ENCODE assay signal across 35 cellular contexts in the genomic region with DNA sequence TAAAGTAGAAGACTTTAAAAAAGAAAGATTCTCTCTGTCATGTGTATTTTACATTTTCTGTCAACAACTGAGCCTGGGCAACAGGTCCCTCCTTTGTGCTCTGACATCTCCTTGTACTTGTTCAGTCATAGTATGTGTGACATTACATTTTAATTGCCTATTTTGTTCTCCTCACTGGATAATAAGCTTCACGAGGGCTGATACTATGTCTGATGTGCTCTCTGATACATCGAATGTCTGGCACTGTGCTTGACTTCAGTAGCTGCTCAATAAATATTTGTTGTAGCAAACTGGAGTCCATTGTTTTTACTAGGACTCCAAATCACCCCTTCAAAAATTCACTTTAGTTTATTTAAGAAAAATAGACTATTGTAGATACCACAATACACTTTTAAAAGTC.
"Had no signal": no experiment of that assay in that cellular context is flagged by ENCODE, and none has a peak within 500 bp of the region (broad histone marks: within the 10 kb centered on the region; RNA-seq: fewer than 3 reads in every experiment).

No MANE protein-coding gene starts in this region.

- H3K27me3 Mint-ChIP-seq: activated CD4-positive, alpha-beta memory T cell treated with anti-CD3 and anti-CD28 coated beads, Interleukin-2, amount 10 ng/mL, durations not matched to agents 7 days and 5 days; activated CD8-positive, alpha-beta memory T cell treated with anti-CD3 and anti-CD28 coated beads, Interleukin-2, amount 10 ng/mL, durations not matched to agents 7 days and 5 days; activated naive CD4-positive, alpha-beta T cell treated with anti-CD3 and anti-CD28 coated beads, Interleukin-2, amount 10 ng/mL, durations not matched to agents 7 days and 5 days; activated naive CD8-positive, alpha-beta T cell; activated naive CD8-positive, alpha-beta T cell treated with anti-CD3 and anti-CD28 coated beads, Interleukin-2, amount 50 U/mL, for 24 hours; T-cell had no signal

- H3K4me1 Mint-ChIP-seq: activated CD4-positive, alpha-beta memory T cell treated with anti-CD3 and anti-CD28 coated beads, Interleukin-2, amount 10 ng/mL, durations not matched to agents 7 days and 5 days; activated CD8-positive, alpha-beta memory T cell treated with anti-CD3 and anti-CD28 coated beads, Interleukin-2, amount 10 ng/mL, durations not matched to agents 7 days and 5 days; activated naive CD4-positive, alpha-beta T cell treated with anti-CD3 and anti-CD28 coated beads, Interleukin-2, amount 10 ng/mL, durations not matched to agents 7 days and 5 days; activated naive CD8-positive, alpha-beta T cell treated with anti-CD3 and anti-CD28 coated beads, Interleukin-2, amount 50 U/mL, for 24 hours; T-cell had no signal

- FAIRE-seq: RCC 7860 had no signal

- ATAC-seq: activated CD8-positive, alpha-beta memory T cell treated with anti-CD3 and anti-CD28 coated beads, Interleukin-2, amount 10 ng/mL, durations not matched to agents 7 days and 5 days; activated naive CD8-positive, alpha-beta T cell treated with anti-CD3 and anti-CD28 coated beads, Interleukin-2, amount 50 U/mL, for 24 hours; Right ventricle myocardium inferior; SK-N-SH treated with all-trans-retinoic acid at 6 μM for 48 hours; T-cell had no signal

- H3K27me3 ChIP-seq: brain microvascular endothelial cell had no signal

- H3K4me3 ChIP-seq: PC-9 had no signal

- H3K9ac ChIP-seq: KMS-11 had no signal

- H3K27ac ChIP-seq: brain microvascular endothelial cell, KMS-11, PC-9, RWPE1, WERI-Rb-1 had no signal

- H3K4me3 Mint-ChIP-seq: activated CD4-positive, alpha-beta memory T cell treated with anti-CD3 and anti-CD28 coated beads, Interleukin-2, amount 10 ng/mL, durations not matched to agents 7 days and 5 days; activated CD8-positive, alpha-beta memory T cell treated with anti-CD3 and anti-CD28 coated beads, Interleukin-2, amount 10 ng/mL, durations not matched to agents 7 days and 5 days; activated naive CD4-positive, alpha-beta T cell treated with anti-CD3 and anti-CD28 coated beads, Interleukin-2, amount 10 ng/mL, durations not matched to agents 7 days and 5 days; activated naive CD8-positive, alpha-beta T cell; activated naive CD8-positive, alpha-beta T cell treated with anti-CD3 and anti-CD28 coated beads, Interleukin-2, amount 50 U/mL, for 24 hours; T-cell had no signal

- H3K36me3 ChIP-seq: brain microvascular endothelial cell, WERI-Rb-1 had no signal

- H3K36me3 Mint-ChIP-seq: activated CD8-positive, alpha-beta memory T cell treated with anti-CD3 and anti-CD28 coated beads, Interleukin-2, amount 10 ng/mL, durations not matched to agents 7 days and 5 days; activated naive CD4-positive, alpha-beta T cell treated with anti-CD3 and anti-CD28 coated beads, Interleukin-2, amount 10 ng/mL, durations not matched to agents 7 days and 5 days; activated naive CD8-positive, alpha-beta T cell; T-cell had no signal

- H2AFZ ChIP-seq: PC-9 had no signal

- H3K4me2 ChIP-seq: KMS-11, PC-9 had no signal

- H3K27ac Mint-ChIP-seq: activated CD4-positive, alpha-beta memory T cell treated with anti-CD3 and anti-CD28 coated beads, Interleukin-2, amount 10 ng/mL, durations not matched to agents 7 days and 5 days; activated CD8-positive, alpha-beta memory T cell treated with anti-CD3 and anti-CD28 coated beads, Interleukin-2, amount 10 ng/mL, durations not matched to agents 7 days and 5 days; activated naive CD4-positive, alpha-beta T cell treated with anti-CD3 and anti-CD28 coated beads, Interleukin-2, amount 10 ng/mL, durations not matched to agents 7 days and 5 days; activated naive CD8-positive, alpha-beta T cell; activated naive CD8-positive, alpha-beta T cell treated with anti-CD3 and anti-CD28 coated beads, Interleukin-2, amount 50 U/mL, for 24 hours; T-cell had no signal

- DNase-seq: activated CD4-positive, alpha-beta memory T cell treated with anti-CD3 and anti-CD28 coated beads, Interleukin-2, amount 10 ng/mL, durations not matched to agents 7 days and 5 days; activated CD4-positive, alpha-beta T cell treated with anti-CD3 and anti-CD28 coated beads for 1 hour; activated CD4-positive, alpha-beta T cell treated with anti-CD3 and anti-CD28 coated beads for 48 hours; activated CD4-positive, CD25-positive, alpha-beta regulatory T cell; activated CD8-positive, alpha-beta memory T cell treated with anti-CD3 and anti-CD28 coated beads for 24 hours; activated CD8-positive, alpha-beta memory T cell treated with anti-CD3 and anti-CD28 coated beads, Interleukin-2, amount 10 ng/mL, durations not matched to agents 7 days and 5 days; activated CD8-positive, alpha-beta memory T cell treated with anti-CD3 and anti-CD28 coated beads, Interleukin-2, amount 50 U/mL, for 48 hours; activated effector memory CD4-positive, alpha-beta T cell treated with Interleukin-2 at 50 U/mL for 16 hours; activated naive CD4-positive, alpha-beta T cell treated with anti-CD3 and anti-CD28 coated beads, Interleukin-2, amount 10 ng/mL, durations not matched to agents 7 days and 5 days; activated naive CD8-positive, alpha-beta T cell treated with anti-CD3 and anti-CD28 coated beads, Interleukin-2, amount 50 U/mL, for 24 hours; activated T-cell treated with anti-CD3 and anti-CD28 coated beads, Interleukin-2, amount 50 U/mL, for 48 hours; anterior cingulate cortex; brain microvascular endothelial cell; central memory CD4-positive, alpha-beta T cell; NCI-H1105; NCI-H1417 treated with DMSO at 0.1 percent for 48 hours; NCI-H1930; NCI-H2081 treated with DMSO at 0.1 percent for 48 hours; NCI-H226; NCI-H446 treated with DMSO at 0.1 percent for 48 hours; NCI-H524; NCI-H69; NCI-H82; NK-92 treated with Interleukin-12 subunit alpha and Interleukin-12 subunit beta, amount 100 ng/mL, for 24 hours; PC-9; T-cell; T-helper 2 cell; T-helper 9 cell; WERI-Rb-1 had no signal
